Comparison of ENCODE assay signal across 1 cellular context in the genomic region with DNA sequence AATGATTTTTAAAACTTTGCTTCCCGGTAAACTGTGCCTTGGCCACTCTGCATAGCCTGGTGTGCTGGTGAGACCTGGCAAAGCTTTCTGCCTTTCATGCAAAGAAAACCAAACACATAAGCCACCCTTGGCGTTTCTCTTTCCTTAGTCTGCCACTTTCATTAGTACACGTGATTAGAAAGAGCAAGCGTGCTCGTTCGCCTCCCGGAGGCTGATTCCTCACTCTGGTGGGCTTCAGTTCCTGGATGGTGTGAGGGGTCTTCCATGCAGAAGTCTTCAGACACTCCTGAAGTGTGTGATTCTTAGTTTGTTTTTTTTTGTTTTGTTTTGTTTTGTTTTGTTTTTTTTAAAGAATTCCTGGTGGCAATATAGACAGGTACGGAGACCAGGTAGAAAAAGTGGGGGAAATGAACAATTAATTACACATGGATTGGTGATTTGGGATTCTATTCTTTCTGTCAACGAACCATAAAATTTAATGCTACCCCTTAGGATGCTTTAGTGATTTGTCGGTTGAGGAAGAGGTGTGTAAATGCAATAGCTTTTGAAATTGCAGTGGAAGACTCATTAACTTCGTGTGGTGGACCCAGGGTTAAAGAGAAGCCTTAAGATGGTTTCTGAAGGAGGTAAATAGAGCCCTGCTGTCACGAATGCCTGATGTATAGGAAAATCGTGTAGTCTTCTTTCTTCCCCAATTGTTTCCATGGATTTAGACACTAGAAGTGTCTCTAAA.
TF ChIP-seq lines count a peak whose summit lies in the region.

No MANE protein-coding gene starts in this region.

TF ChIP-seq in GM12878, 131 proteins besides CTCF, POLR2A, EP300 and RAD21 (continued from another document):
- TF ChIP-seq, protein P1, sequence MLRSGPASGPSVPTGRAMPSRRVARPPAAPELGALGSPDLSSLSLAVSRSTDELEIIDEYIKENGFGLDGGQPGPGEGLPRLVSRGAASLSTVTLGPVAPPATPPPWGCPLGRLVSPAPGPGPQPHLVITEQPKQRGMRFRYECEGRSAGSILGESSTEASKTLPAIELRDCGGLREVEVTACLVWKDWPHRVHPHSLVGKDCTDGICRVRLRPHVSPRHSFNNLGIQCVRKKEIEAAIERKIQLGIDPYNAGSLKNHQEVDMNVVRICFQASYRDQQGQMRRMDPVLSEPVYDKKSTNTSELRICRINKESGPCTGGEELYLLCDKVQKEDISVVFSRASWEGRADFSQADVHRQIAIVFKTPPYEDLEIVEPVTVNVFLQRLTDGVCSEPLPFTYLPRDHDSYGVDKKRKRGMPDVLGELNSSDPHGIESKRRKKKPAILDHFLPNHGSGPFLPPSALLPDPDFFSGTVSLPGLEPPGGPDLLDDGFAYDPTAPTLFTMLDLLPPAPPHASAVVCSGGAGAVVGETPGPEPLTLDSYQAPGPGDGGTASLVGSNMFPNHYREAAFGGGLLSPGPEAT (IDR thresholded peaks at IDR 0.05; ENCODE audit: low read depth) = peak; percentile 33; the same call in 1 of the 2 replicates
- TF ChIP-seq SRF (IDR thresholded peaks at IDR 0.05; ENCODE audit: low read depth in 2 of 2, low read length in 2 of 2) = no peak
- TF ChIP-seq MTA2 (IDR thresholded peaks at IDR 0.05; ENCODE audit: low read depth) = 0 out of 2 replicates have a peak, but pooled peaks have one; percentile 15
- no peak for TF ChIP-seq ZNF622 (IDR thresholded peaks at IDR 0.05)
- no peak for TF ChIP-seq YBX1 (IDR thresholded peaks at IDR 0.05)
- TF ChIP-seq SKIL (IDR thresholded peaks at IDR 0.05; ENCODE audit: low read depth, poor library complexity, severe bottlenecking) = peak; percentile 38
- 0 out of 2 replicates have a peak, but pooled peaks have one; percentile 18 for TF ChIP-seq WRNIP1 (IDR thresholded peaks at IDR 0.05; ENCODE audit: borderline replicate concordance, low read depth, low read length)
- TF ChIP-seq ZBTB4 (CRISPR knock-in tag; IDR thresholded peaks at IDR 0.05) = no peak
- peak; percentile 41; the same call in 1 of the 2 replicates for TF ChIP-seq MXI1 (IDR thresholded peaks at IDR 0.05; ENCODE audit: low read depth, low read length)
